ENCODE assay signal across 12 cellular contexts in the genomic region with DNA sequence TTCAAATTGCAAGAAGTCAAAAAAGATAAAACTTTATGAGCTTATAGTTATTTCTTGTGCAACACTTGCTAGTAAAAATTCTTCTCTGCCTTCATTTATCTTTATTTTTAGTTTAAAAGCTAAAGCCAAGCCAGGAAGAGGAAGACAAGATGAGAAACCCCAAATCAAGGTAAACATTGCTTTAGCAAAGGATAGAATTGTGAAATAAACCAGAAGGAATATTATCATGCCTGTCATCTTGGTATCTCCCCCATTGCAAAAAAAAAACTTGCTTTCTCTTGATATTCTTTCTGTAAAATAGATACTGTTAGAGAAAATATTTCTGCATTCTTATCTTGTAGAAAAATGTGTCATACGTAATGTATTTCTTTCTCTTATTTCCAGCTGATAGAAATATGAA.
"Had no signal": no experiment of that assay in that cellular context is flagged by ENCODE, and none has a peak within 500 bp of the region (broad histone marks: within the 10 kb centered on the region; RNA-seq: fewer than 3 reads in every experiment).

No MANE protein-coding gene starts in this region.

- H3K9me3 Mint-ChIP-seq: activated CD8-positive, alpha-beta T cell treated with anti-CD3 and anti-CD28 coated beads for 36 hours had no signal

- H3K36me3 Mint-ChIP-seq: activated naive CD8-positive, alpha-beta T cell treated with anti-CD3 and anti-CD28 coated beads, Interleukin-2, amount 10 ng/mL, durations not matched to agents 7 days and 5 days; T-cell had no signal

- H3K27ac Mint-ChIP-seq: activated CD8-positive, alpha-beta T cell treated with anti-CD3 and anti-CD28 coated beads for 36 hours; activated naive CD8-positive, alpha-beta T cell treated with anti-CD3 and anti-CD28 coated beads, Interleukin-2, amount 10 ng/mL, durations not matched to agents 7 days and 5 days; T-cell had no signal

- H3K27ac ChIP-seq: gastrocnemius medialis, pancreas, skin epidermis, thyroid gland had no signal

- H3K4me3 Mint-ChIP-seq: activated CD8-positive, alpha-beta T cell treated with anti-CD3 and anti-CD28 coated beads for 36 hours; activated naive CD8-positive, alpha-beta T cell treated with anti-CD3 and anti-CD28 coated beads, Interleukin-2, amount 10 ng/mL, durations not matched to agents 7 days and 5 days; neural crest cell; T-cell had no signal

- H3K27me3 ChIP-seq: gastrocnemius medialis, pancreas, thyroid gland had no signal

- H3K4me3 ChIP-seq: gastrocnemius medialis, pancreas, skin epidermis, thyroid gland had no signal

- DNase-seq: activated CD4-positive, alpha-beta T cell treated with anti-CD3 and anti-CD28 coated beads for 4 hours; activated CD8-positive, alpha-beta memory T cell treated with anti-CD3 and anti-CD28 coated beads, Interleukin-2, amount 50 U/mL, for 4 hours; activated CD8-positive, alpha-beta T cell treated with anti-CD3 and anti-CD28 coated beads for 36 hours; activated naive CD8-positive, alpha-beta T cell treated with anti-CD3 and anti-CD28 coated beads, Interleukin-2, amount 10 ng/mL, durations not matched to agents 7 days and 5 days; gastrocnemius medialis; kidney glomerular epithelial cell; pancreas; T-cell; T1000; thyroid gland had no signal

- ATAC-seq: activated CD8-positive, alpha-beta T cell treated with anti-CD3 and anti-CD28 coated beads for 36 hours; gastrocnemius medialis; pancreas; T-cell had no signal

- H3K9me3 ChIP-seq: gastrocnemius medialis, pancreas, thyroid gland had no signal

- H3K4me1 ChIP-seq: gastrocnemius medialis, pancreas had no signal

- H3K27me3 Mint-ChIP-seq: activated CD8-positive, alpha-beta T cell treated with anti-CD3 and anti-CD28 coated beads for 36 hours had no signal

- H3K4me1 Mint-ChIP-seq: activated naive CD8-positive, alpha-beta T cell treated with anti-CD3 and anti-CD28 coated beads, Interleukin-2, amount 10 ng/mL, durations not matched to agents 7 days and 5 days; T-cell had no signal

- H3K36me3 ChIP-seq: gastrocnemius medialis, pancreas, thyroid gland had no signal
